Comparison of ENCODE assay signal across 8 cellular contexts in the genomic region with DNA sequence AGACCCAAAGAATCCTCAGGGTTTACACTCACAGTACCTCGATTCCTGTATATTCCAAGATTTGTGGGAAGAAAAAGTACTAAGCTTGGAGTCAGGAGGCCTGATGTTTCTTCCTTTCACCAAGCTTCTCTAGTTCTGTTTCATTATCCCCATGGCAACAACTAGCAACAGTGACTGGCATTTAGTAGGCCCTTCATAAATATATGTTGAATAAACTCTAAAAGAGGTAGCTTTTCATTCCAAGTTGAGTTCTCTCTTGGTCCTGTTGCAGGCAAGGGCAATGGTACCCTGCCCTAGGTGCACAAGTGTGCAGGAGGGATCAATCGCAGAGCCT. TPM values are rescaled to one million over a fixed set of nuclear protein-coding genes. Genes with fewer than 3 reads are reported as not detected.
A peak's percentile ranks its signal among the peaks of the same experiment; 100 is the strongest.
DNase-seq lines count a peak whose midpoint lies in the region; ATAC-seq and TF ChIP-seq lines count a peak whose summit lies in the region.

No MANE protein-coding gene starts in this region.

- ATAC-seq in Right ventricle myocardium superior (ENCODE audit: poor library complexity) (peak; percentile 5), GM21447 (IDR thresholded peaks at IDR 0.05; ENCODE audit: unreplicated experiment) (no peak)
- ATAC-seq in natural killer cell treated with Interleukin-12 subunit alpha and Interleukin-12 subunit beta and Interleukin-15 and Interleukin-18, amount 100 ng/mL, for 72 hours: no peak

- H3K36me3 Mint-ChIP-seq in endodermal cell (ENCODE audit: low read depth): peaks cover 14% of the 10 kb centered on the region
- peaks cover 15% of the 10 kb centered on the region for H3K36me3 Mint-ChIP-seq in natural killer cell treated with Interleukin-12 subunit alpha and Interleukin-12 subunit beta and Interleukin-15 and Interleukin-18, amount 100 ng/mL, for 72 hours

- H3K4me3 Mint-ChIP-seq in endodermal cell: peak overlapping the region; percentile 92
- H3K4me3 Mint-ChIP-seq in natural killer cell treated with Interleukin-12 subunit alpha and Interleukin-12 subunit beta and Interleukin-15 and Interleukin-18, amount 100 ng/mL, for 72 hours: peak overlapping the region; percentile 98

- H3K36me3 ChIP-seq in endodermal cell (ENCODE audit: control insufficient read depth, insufficient read depth, low read length): peaks cover 27% of the 10 kb centered on the region

- peak overlapping the region; percentile 89 for H3K9ac ChIP-seq in endodermal cell (ENCODE audit: extremely low read depth, low read length, poor library complexity, severe bottlenecking)

- intact Hi-C loops in Right ventricle myocardium superior (cut with DNase I) (no loop called here), cardiac septum (cut with DNase I) (loop anchor here (1.0 to 5.0 kb wide), 2 partner anchors 15 to 35 kb away; a partner anchor contains a TSS)

- no peaks in the 10 kb centered on the region for H3K9me3 Mint-ChIP-seq in endodermal cell
- no peaks in the 10 kb centered on the region for H3K9me3 Mint-ChIP-seq in natural killer cell treated with Interleukin-12 subunit alpha and Interleukin-12 subunit beta and Interleukin-15 and Interleukin-18, amount 100 ng/mL, for 72 hours

- H3K4me1 ChIP-seq in endodermal cell (ENCODE audit: control insufficient read depth, insufficient read depth, low read length): no peaks in the 10 kb centered on the region

- H3K27ac ChIP-seq in endodermal cell (ENCODE audit: low read depth, low read length): peak overlapping the region; percentile 96

- H3K27me3 ChIP-seq in endodermal cell (ENCODE audit: control insufficient read depth, insufficient read depth, low read length, poor library complexity, severe bottlenecking): no peaks in the 10 kb centered on the region

- peaks cover 26% of the 10 kb centered on the region for H3K4me1 Mint-ChIP-seq in endodermal cell
- peaks cover 43 to 46% of the 10 kb centered on the region in 2 donors for H3K4me1 Mint-ChIP-seq in natural killer cell treated with Interleukin-12 subunit alpha and Interleukin-12 subunit beta and Interleukin-15 and Interleukin-18, amount 100 ng/mL, for 72 hours (ENCODE audit: low read depth in 2 of 2)

- 60% methylated on average over 2 of the region's 2 CpGs for WGBS in endodermal cell (ENCODE audit: insufficient coverage in 1 of 2, insufficient read length in 1 of 2), 2 experiments

- DNase-seq in Right ventricle myocardium superior (no peak), cardiac septum (ENCODE audit: low spot score) (no peak), RPMI7951 (ENCODE audit: low read depth) (peak; percentile 51), endodermal cell (no peak), NCI-H69 (lab: John Stamatoyannopoulos, UW) (no peak), NCI-H524 treated with DMSO at 0.1 percent for 48 hours (lab: John Stamatoyannopoulos, UW) (no peak)
- DNase-seq in natural killer cell treated with Interleukin-12 subunit alpha and Interleukin-12 subunit beta and Interleukin-15 and Interleukin-18, amount 100 ng/mL, for 72 hours (ENCODE audit: low spot score): no peak

- peak overlapping the region; percentile 98 for H3K4me3 ChIP-seq in endodermal cell (ENCODE audit: low read length)

- no peaks in the 10 kb centered on the region for H3K27me3 Mint-ChIP-seq in endodermal cell (ENCODE audit: insufficient read depth)
- H3K27me3 Mint-ChIP-seq in natural killer cell treated with Interleukin-12 subunit alpha and Interleukin-12 subunit beta and Interleukin-15 and Interleukin-18, amount 100 ng/mL, for 72 hours: no peaks in the 10 kb centered on the region

- TF ChIP-seq CTCF in endodermal cell (conservative IDR thresholded peaks at IDR 0.05): no peak

- H3K9me3 ChIP-seq in endodermal cell (ENCODE audit: control insufficient read depth, low read length): no peaks in the 10 kb centered on the region

- peak overlapping the region; percentile 96 for H3K27ac Mint-ChIP-seq in endodermal cell
- H3K27ac Mint-ChIP-seq in natural killer cell treated with Interleukin-12 subunit alpha and Interleukin-12 subunit beta and Interleukin-15 and Interleukin-18, amount 100 ng/mL, for 72 hours: peak overlapping the region; percentile 96 to 98

RNA-seq across cellular contexts. Expression of a gene that starts 0.5 kb away (rescaled TPM):
- 36.7 TPM for total RNA-seq in Right ventricle myocardium superior
- 46.1 TPM for total RNA-seq in cardiac septum
- 47.9 and 56.8 TPM in 2 replicates for total RNA-seq in RPMI7951 (2014; rRNA removed; shearing (Covaris generic))
- total RNA-seq in endodermal cell: 10 to 100 TPM; 90.2 to 99.0 TPM
- polyA plus RNA-seq in endodermal cell (2013, experiment 1 of 2): 52.5 TPM
- 46.2 TPM for polyA plus RNA-seq in endodermal cell (2013, experiment 2 of 2)
- 100 to 1,000 TPM; 109 to 130 TPM for total RNA-seq in natural killer cell treated with Interleukin-12 subunit alpha and Interleukin-12 subunit beta and Interleukin-15 and Interleukin-18, amount 100 ng/mL, for 72 hours

RNA-seq across cellular contexts. Expression of a gene that starts 15.1 kb away (rescaled TPM):
- total RNA-seq in Right ventricle myocardium superior: 492 TPM
- 283 TPM for total RNA-seq in cardiac septum
- 181 and 198 TPM in 2 replicates for total RNA-seq in RPMI7951 (2014; rRNA removed; shearing (Covaris generic))
- 10 to 100 TPM; 52.9 to 59.8 TPM for total RNA-seq in endodermal cell
- 91.4 TPM for polyA plus RNA-seq in endodermal cell (2013, experiment 1 of 2)
- polyA plus RNA-seq in endodermal cell (2013, experiment 2 of 2): 91.8 TPM
- total RNA-seq in natural killer cell treated with Interleukin-12 subunit alpha and Interleukin-12 subunit beta and Interleukin-15 and Interleukin-18, amount 100 ng/mL, for 72 hours: 100 to 1,000 TPM in 1 of 2 donors, 10 to 100 TPM in 1; 66.5 to 102 TPM

RNA-seq across cellular contexts. Expression of a gene that starts 37.0 kb away (rescaled TPM):
- total RNA-seq in Right ventricle myocardium superior (114 TPM), cardiac septum (76.1 TPM), endodermal cell (100 to 1,000 TPM; 152 to 175 TPM)
- 79.4 and 126 TPM in 2 replicates for total RNA-seq in RPMI7951 (2014; rRNA removed; shearing (Covaris generic))
- polyA plus RNA-seq in endodermal cell (2013, experiment 1 of 2): 107 TPM
- polyA plus RNA-seq in endodermal cell (2013, experiment 2 of 2): 101 TPM
- 100 to 1,000 TPM; 116 to 148 TPM for total RNA-seq in natural killer cell treated with Interleukin-12 subunit alpha and Interleukin-12 subunit beta and Interleukin-15 and Interleukin-18, amount 100 ng/mL, for 72 hours
